8 cellular contexts compared by ENCODE assay signal in genomic region chr1:158527190-158527815, GRCh38. TPM values are rescaled to one million over a fixed set of nuclear protein-coding genes. Genes with fewer than 3 reads are reported as not detected.
DNase-seq lines count a peak whose midpoint lies in the region.

No MANE protein-coding gene starts in this region.

- H3K27me3 ChIP-seq in CD4-positive, alpha-beta memory T cell (ENCODE audit: insufficient read depth, low read length) = no peaks in the 10 kb centered on the region
- H3K27me3 ChIP-seq in H7 (ENCODE audit: control insufficient read depth, insufficient read depth, low read length) = no peaks in the 10 kb centered on the region

- intact Hi-C loops in CD4-positive, alpha-beta memory T cell (cut with micrococcal nuclease) = loop anchor here (1.0 kb wide), 2 partner anchors 323 to 471 kb away; no protein-coding TSS in a partner anchor
- intact Hi-C loops in posterior vena cava (cut with DNase I) = no loop called here

- H3K9me3 Mint-ChIP-seq in CD4-positive, alpha-beta memory T cell = peaks cover 0 to 22% (median 7%) of the 10 kb centered on the region in 8 donors

- no peak overlapping the region for H3K4me3 Mint-ChIP-seq in CD4-positive, alpha-beta memory T cell

- DNase-seq in CD4-positive, alpha-beta memory T cell = peak in 3 of 5 donors; percentile 3 to 8 (median 6)
- DNase-seq in H7 (peak; percentile 2), RPMI8226 (peak; percentile 36), iPS DF 19.7 (ENCODE audit: low read depth, low spot score) (peak; percentile 35), glomerular visceral epithelial cell (ENCODE audit: extremely low spot score) (no peak), posterior vena cava (ENCODE audit: low spot score) (no peak)
- DNase-seq in activated naive CD4-positive, alpha-beta T cell treated with anti-CD3 and anti-CD28 coated beads, Interleukin-2, amount 50 U/mL, for 16 hours = no peak
- DNase-seq in activated T-cell treated with anti-CD3 and anti-CD28 coated beads, Interleukin-2, amount 50 U/mL, for 48 hours = no peak

- H3K9me3 ChIP-seq in CD4-positive, alpha-beta memory T cell (ENCODE audit: control insufficient read depth in 1 of 2, low read length in 2 of 2) = no peaks in the 10 kb centered on the region

- H3K27ac ChIP-seq in CD4-positive, alpha-beta memory T cell (ENCODE audit: low read depth, low read length) = no peak overlapping the region

- H3K27me3 Mint-ChIP-seq in CD4-positive, alpha-beta memory T cell = peaks cover 10 to 15% of the 10 kb centered on the region in 2 donors

- H3K36me3 Mint-ChIP-seq in CD4-positive, alpha-beta memory T cell = no peaks in the 10 kb centered on the region

- no peaks in the 10 kb centered on the region for H3K4me1 Mint-ChIP-seq in CD4-positive, alpha-beta memory T cell

- no peak overlapping the region for H3K4me3 ChIP-seq in CD4-positive, alpha-beta memory T cell (ENCODE audit: low read length in 2 of 2)
- no peak overlapping the region for H3K4me3 ChIP-seq in H7 (ENCODE audit: insufficient read depth, low read depth, low read length)

- H3K27ac Mint-ChIP-seq in CD4-positive, alpha-beta memory T cell = no peak overlapping the region

- POLR2A ChIA-PET in CD4-positive, alpha-beta memory T cell (lab: Charles Lee; ENCODE audit: partially characterized antibody) = no interaction called here

- CTCF ChIA-PET in CD4-positive, alpha-beta memory T cell (lab: Charles Lee; ENCODE audit: partially characterized antibody) = interaction anchor here (0.7 kb wide), 1 partner anchor 324 kb away, joined by 3 read pairs; no protein-coding TSS in a partner anchor

- no peaks in the 10 kb centered on the region for H3K36me3 ChIP-seq in CD4-positive, alpha-beta memory T cell (ENCODE audit: insufficient read depth, low read length)
- H3K36me3 ChIP-seq in H7 (replicated peaks; ENCODE audit: control insufficient read depth, insufficient read depth, low read length) = no peaks in the 10 kb centered on the region

- no peaks in the 10 kb centered on the region for H3K4me1 ChIP-seq in CD4-positive, alpha-beta memory T cell (ENCODE audit: insufficient read depth, low read length)

RNA-seq across cellular contexts. Expression of gene OR6Y1, which starts 26.9 kb away (rescaled TPM):
- total RNA-seq in CD4-positive, alpha-beta memory T cell = not detected
- polyA plus RNA-seq in CD4-positive, alpha-beta memory T cell = not detected
- not detected in 2 replicates for total RNA-seq in H7 (2014; rRNA removed; shearing (Covaris generic))
- not detected for total RNA-seq in posterior vena cava

RNA-seq across cellular contexts. Expression of gene OR6P1, which starts 43.1 kb away (rescaled TPM):
- not detected for total RNA-seq in CD4-positive, alpha-beta memory T cell
- polyA plus RNA-seq in CD4-positive, alpha-beta memory T cell = not detected
- not detected in 2 replicates for total RNA-seq in H7 (2014; rRNA removed; shearing (Covaris generic))
- total RNA-seq in posterior vena cava = not detected

RNA-seq across cellular contexts. Expression of gene OR10X1, which starts 52.4 kb away (rescaled TPM):
- not detected for total RNA-seq in CD4-positive, alpha-beta memory T cell
- not detected for polyA plus RNA-seq in CD4-positive, alpha-beta memory T cell
- not detected in 2 replicates for total RNA-seq in H7 (2014; rRNA removed; shearing (Covaris generic))
- not detected for total RNA-seq in posterior vena cava

RNA-seq across cellular contexts. Expression of gene OR10R2, which starts 55.3 kb away (rescaled TPM):
- total RNA-seq in CD4-positive, alpha-beta memory T cell = not detected
- not detected for polyA plus RNA-seq in CD4-positive, alpha-beta memory T cell
- not detected in 2 replicates for total RNA-seq in H7 (2014; rRNA removed; shearing (Covaris generic))
- not detected for total RNA-seq in posterior vena cava

Comparison
In these comparisons a context has a peak if more than half of its experiments do, and no peak if none do; other contexts are left out.
1. DNase-seq: peak in CD4-positive, alpha-beta memory T cell (3 of 5), H7 (single experiment), RPMI8226 (single experiment) and iPS DF 19.7 (single experiment); none in glomerular visceral epithelial cell (single experiment), activated naive CD4-positive, alpha-beta T cell treated with anti-CD3 and anti-CD28 coated beads, Interleukin-2, amount 50 U/mL, for 16 hours (single experiment), activated T-cell treated with anti-CD3 and anti-CD28 coated beads, Interleukin-2, amount 50 U/mL, for 48 hours (0 of 2) and posterior vena cava (single experiment).